10 cellular contexts compared by ENCODE assay signal in genomic region chr12:66036317-66036716, GRCh38.
A peak's percentile ranks its signal among the peaks of the same experiment; 100 is the strongest.
DNase-seq lines count a peak whose midpoint lies in the region; ATAC-seq and TF ChIP-seq lines count a peak whose summit lies in the region.
"Had no signal": no experiment of that assay in that cellular context is flagged by ENCODE, and none has a peak within 500 bp of the region (broad histone marks: within the 10 kb centered on the region; RNA-seq: fewer than 3 reads in every experiment).

No MANE protein-coding gene starts in this region.

- no peak overlapping the region for H2AFZ ChIP-seq in hepatocyte

- H3K27me3 ChIP-seq in hepatocyte (no peaks in the 10 kb centered on the region), upper lobe of right lung (peaks cover 11% of the 10 kb centered on the region), stomach (peaks cover 0 to 8% (median 0%) of the 10 kb centered on the region in 3 donors)

- peak; percentile 73 for ATAC-seq in upper lobe of right lung
- ATAC-seq: natural killer cell had no signal

- no peaks in the 10 kb centered on the region for H3K79me2 ChIP-seq in hepatocyte

- no peak for TF ChIP-seq CTCF in astrocyte of the spinal cord (IDR thresholded peaks at IDR 0.05; ENCODE audit: low read depth, low read length)
- TF ChIP-seq CTCF in hepatocyte (IDR thresholded peaks at IDR 0.05; ENCODE audit: poor library complexity) = no peak
- no peak for TF ChIP-seq CTCF in upper lobe of right lung (IDR thresholded peaks at IDR 0.05)
- no peak for TF ChIP-seq CTCF in stomach (IDR thresholded peaks at IDR 0.05)
- no peak for TF ChIP-seq CTCF in lower leg skin (IDR thresholded peaks at IDR 0.05)

- H3K27ac ChIP-seq in hepatocyte (no peak overlapping the region), upper lobe of right lung (no peak overlapping the region), stomach (no peak overlapping the region)
- H3K27ac ChIP-seq: SK-N-MC had no signal

- no peak overlapping the region for H3K4me2 ChIP-seq in hepatocyte

- no peak for TF ChIP-seq EP300 in stomach (IDR thresholded peaks at IDR 0.05)

- H3K9me3 ChIP-seq in hepatocyte (ENCODE audit: low read depth) (no peaks in the 10 kb centered on the region), upper lobe of right lung (no peaks in the 10 kb centered on the region), stomach (no peaks in the 10 kb centered on the region)

- H3K36me3 ChIP-seq in hepatocyte (replicated peaks; ENCODE audit: insufficient read depth, low read depth) (no peaks in the 10 kb centered on the region), upper lobe of right lung (no peaks in the 10 kb centered on the region), stomach (no peaks in the 10 kb centered on the region)

- TF ChIP-seq POLR2A in stomach (IDR thresholded peaks at IDR 0.05) = no peak
- no peak for TF ChIP-seq POLR2A in lower leg skin (IDR thresholded peaks at IDR 0.05)

- H3K9me2 ChIP-seq in hepatocyte (replicated peaks; ENCODE audit: insufficient read depth) = no peaks in the 10 kb centered on the region

- DNase-seq in HPDE6-E6E7 (ENCODE audit: extremely low spot score) (peak; percentile 73), astrocyte of the spinal cord (ENCODE audit: low read depth, low spot score) (peak; percentile 90), hepatocyte (ENCODE audit: low spot score) (peak; percentile 40), upper lobe of right lung (no peak), stomach (no peak), lower leg skin (ENCODE audit: low spot score in 2 of 2) (no peak), mesenteric fat pad (ENCODE audit: low spot score) (no peak)
- DNase-seq: activated CD8-positive, alpha-beta memory T cell treated with anti-CD3 and anti-CD28 coated beads, Interleukin-2, amount 50 U/mL, for 4 hours; natural killer cell had no signal

- H3K4me3 ChIP-seq in astrocyte of the spinal cord (ENCODE audit: low read depth, low read length) (no peak overlapping the region), hepatocyte (no peak overlapping the region), upper lobe of right lung (no peak overlapping the region), stomach (no peak overlapping the region), lower leg skin (ENCODE audit: low read depth, poor library complexity, severe bottlenecking) (no peak overlapping the region)
- H3K4me3 ChIP-seq: SK-N-MC had no signal

- no peaks in the 10 kb centered on the region for H4K20me1 ChIP-seq in hepatocyte (ENCODE audit: insufficient read depth, poor library complexity, severe bottlenecking)

- H3K4me1 ChIP-seq in hepatocyte (ENCODE audit: insufficient read depth) = no peaks in the 10 kb centered on the region
- H3K4me1 ChIP-seq in upper lobe of right lung = no peaks in the 10 kb centered on the region
- no peaks in the 10 kb centered on the region for H3K4me1 ChIP-seq in stomach

- WGBS in hepatocyte (ENCODE audit: low lambda C conversion rate, missing lambda C conversion rate) = 68% methylated on average over 4 of the region's 4 CpGs
- WGBS in stomach, 5 donors = 36 to 50% (median 44%) methylated on average over 4 of the region's 4 CpGs
- WGBS in lower leg skin, 2 donors = 10 to 18% methylated on average over 4 of the region's 4 CpGs

- intact Hi-C loops in upper lobe of right lung (cut with DNase I) = no loop called here
- intact Hi-C loops in stomach (cut with DNase I; ENCODE audit: low total_unique reads) = no loop called here
- intact Hi-C loops in lower leg skin (cut with DNase I; ENCODE audit: low total_unique reads) = no loop called here

- in situ Hi-C loops in astrocyte of the spinal cord (cut with HindIII; ENCODE audit: low sequenced_read_pairs) = no loop called here

Comparison
In these comparisons a context has a peak if more than half of its experiments do, and no peak if none do; other contexts are left out.
1. DNase-seq: peak in HPDE6-E6E7 (single experiment), astrocyte of the spinal cord (single experiment) and hepatocyte (single experiment); none in upper lobe of right lung (single experiment), stomach (single experiment), lower leg skin (0 of 2) and mesenteric fat pad (single experiment).